ENCODE assay signal across 19 cellular contexts in the genomic region with DNA sequence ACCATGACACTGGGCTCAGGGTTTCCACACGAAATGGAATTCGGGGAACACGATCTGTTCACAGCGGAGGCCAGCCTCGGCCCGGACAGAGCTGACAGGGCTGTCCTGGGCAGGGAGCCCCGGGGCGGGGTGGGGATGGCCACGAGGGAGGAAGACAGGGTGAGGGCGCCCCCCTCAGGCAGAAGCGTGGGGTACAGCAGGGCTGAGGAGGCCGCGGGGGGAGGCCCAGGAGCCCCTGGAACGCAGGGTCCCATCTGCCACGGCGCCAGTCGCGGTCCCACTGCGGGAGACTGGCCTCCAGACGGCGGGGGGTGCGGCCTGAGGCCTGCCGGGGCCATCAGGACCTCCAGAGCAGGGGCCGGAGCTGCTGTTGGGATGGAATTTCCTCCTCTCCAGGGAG.
DNase-seq lines count a peak whose midpoint lies in the region; ATAC-seq and TF ChIP-seq lines count a peak whose summit lies in the region.
"Had no signal": no experiment of that assay in that cellular context is flagged by ENCODE, and none has a peak within 500 bp of the region (broad histone marks: within the 10 kb centered on the region; RNA-seq: fewer than 3 reads in every experiment).

No MANE protein-coding gene starts in this region.

- peak; percentile 34; the same call in 1 of the 2 replicates for TF ChIP-seq CTCF in OCI-LY7 (conservative IDR thresholded peaks at IDR 0.05; ENCODE audit: low read length)

- no peak overlapping the region for H2AFZ ChIP-seq in OCI-LY7 (ENCODE audit: low read length)

- no peak overlapping the region for H3K4me2 ChIP-seq in OCI-LY7 (ENCODE audit: low read length)

- H4K20me1 ChIP-seq in OCI-LY7 (ENCODE audit: insufficient read depth, low read length), result no peaks in the 10 kb centered on the region

- H3K4me1 ChIP-seq in right cardiac atrium (ENCODE audit: control insufficient read depth, insufficient read depth, low read length) (no peaks in the 10 kb centered on the region), OCI-LY7 (ENCODE audit: insufficient read depth, low read length, poor library complexity, severe bottlenecking) (no peaks in the 10 kb centered on the region)
- H3K4me1 ChIP-seq: gastrocnemius medialis, prostate gland had no signal

- intact Hi-C loops in right cardiac atrium (cut with DNase I), result no loop called here
- intact Hi-C loops in left ventricle myocardium superior (cut with micrococcal nuclease), result no loop called here
- intact Hi-C loops in OCI-LY7 (cut with micrococcal nuclease; ENCODE audit: unreplicated experiment), result no loop called here

- CTCF ChIA-PET in OCI-LY7 (lab: Charles Lee; ENCODE audit: unreplicated experiment), result no interaction called here

- no peak overlapping the region for H3K4me3 ChIP-seq in right cardiac atrium (ENCODE audit: low read length)
- no peak overlapping the region for H3K4me3 ChIP-seq in OCI-LY7 (ENCODE audit: low read depth, low read length, poor library complexity, severe bottlenecking)
- H3K4me3 ChIP-seq: cardiac muscle cell, gastrocnemius medialis, prostate gland had no signal

- POLR2A ChIA-PET in OCI-LY7 (lab: Charles Lee), result no interaction called here

- no peaks in the 10 kb centered on the region for H3K79me2 ChIP-seq in OCI-LY7 (ENCODE audit: insufficient read depth, low read depth, low read length)

- peak in 2 of 3 donors; percentile 51 to 55 for DNase-seq in right cardiac atrium
- no peak for DNase-seq in left ventricle myocardium superior
- DNase-seq in OCI-LY7 (ENCODE audit: low spot score), result no peak
- DNase-seq in iPS-NIHi11 (ENCODE audit: low spot score), result peak; percentile 84
- peak in 4 of 49 donors; percentile 12 to 29 (median 20) for DNase-seq in substantia nigra (lab: John Stamatoyannopoulos, UW)
- DNase-seq: activated CD4-positive, alpha-beta T cell treated with anti-CD3 and anti-CD28 coated beads, Interleukin-2, amount 10 ng/mL, durations not matched to agents 7 days and 5 days; activated gamma-delta T cell; CD4-positive, CD25-positive, alpha-beta regulatory T cell; gastrocnemius medialis; MM.1S; NCI-H1694 treated with DMSO at 0.1 percent for 48 hours; RPMI8226; small intestine; stimulated activated CD4-positive, alpha-beta T cell treated with anti-CD3 and anti-CD28 coated beads, Interleukin-4, amount 100 ng/mL, for 4 hours had no signal

- no peaks in the 10 kb centered on the region for H3K36me3 ChIP-seq in OCI-LY7 (ENCODE audit: insufficient read depth, low read length)
- H3K36me3 ChIP-seq: cardiac muscle cell, gastrocnemius medialis, prostate gland had no signal

- BruUV-seq in OCI-LY7 (replicated peaks; lab: Mats Ljungman, UMichigan), result no TSS peak

- ATAC-seq in right cardiac atrium, result no peak
- no peak for ATAC-seq in left ventricle myocardium superior
- no peak for ATAC-seq in GM21526 (IDR thresholded peaks at IDR 0.05; ENCODE audit: low FRiP score, unreplicated experiment)
- ATAC-seq in HG03442 (IDR thresholded peaks at IDR 0.05; ENCODE audit: unreplicated experiment), result no peak
- ATAC-seq in GM19351 (IDR thresholded peaks at IDR 0.05; ENCODE audit: unreplicated experiment), result no peak
- ATAC-seq: gastrocnemius medialis had no signal

- H3K9me2 ChIP-seq in OCI-LY7 (ENCODE audit: insufficient read depth, low read length), result no peaks in the 10 kb centered on the region

- WGBS in right cardiac atrium, result 90% methylated on average over 24 of the region's 24 CpGs

- no peaks in the 10 kb centered on the region for H3K27me3 ChIP-seq in right cardiac atrium (ENCODE audit: control insufficient read depth, insufficient read depth)
- H3K27me3 ChIP-seq: cardiac muscle cell, gastrocnemius medialis had no signal

- H3K9me3 ChIP-seq in right cardiac atrium (ENCODE audit: control insufficient read depth, low read length) (no peaks in the 10 kb centered on the region), OCI-LY7 (ENCODE audit: low read length) (no peaks in the 10 kb centered on the region)
- H3K9me3 ChIP-seq: gastrocnemius medialis, prostate gland had no signal

- H3K27ac ChIP-seq in right cardiac atrium (ENCODE audit: low read length) (no peak overlapping the region), OCI-LY7 (ENCODE audit: low read depth, low read length, poor library complexity, severe bottlenecking) (no peak overlapping the region), substantia nigra (ENCODE audit: low read depth, low read length, poor library complexity, severe bottlenecking) (peak overlapping the region; percentile 67)
- H3K27ac ChIP-seq: cardiac muscle cell, gastrocnemius medialis, prostate gland had no signal

Comparison
In these comparisons a context has a peak if more than half of its experiments do, and no peak if none do; other contexts are left out.
1. DNase-seq: peak in right cardiac atrium (2 of 3) and iPS-NIHi11 (single experiment); none in left ventricle myocardium superior (single experiment) and OCI-LY7 (single experiment).